28 cellular contexts compared by ENCODE assay signal in genomic region chr21:41345934-41346685, GRCh38. TPM values are rescaled to one million over a fixed set of nuclear protein-coding genes. Genes with fewer than 3 reads are reported as not detected.
DNase-seq lines count a peak whose midpoint lies in the region; ATAC-seq, FAIRE-seq and TF ChIP-seq lines count a peak whose summit lies in the region.
"Had no signal": no experiment of that assay in that cellular context is flagged by ENCODE, and none has a peak within 500 bp of the region (broad histone marks: within the 10 kb centered on the region; RNA-seq: fewer than 3 reads in every experiment).

No MANE protein-coding gene starts in this region.

- no peaks in the 10 kb centered on the region for H3K79me2 ChIP-seq in PC-3 (ENCODE audit: low read length)

- 0 out of 2 replicates have a peak overlapping the region, but pooled peaks have one; percentile 45 for H2AFZ ChIP-seq in PC-3 (ENCODE audit: low read length)

- ATAC-seq in PC-3 (peak; percentile 97), pancreas (peak; percentile 75 to 88 (median 86))
- no peak for ATAC-seq in activated CD4-positive, CD25-positive, alpha-beta regulatory T cell treated with anti-CD3 and anti-CD28 coated beads, Interleukin-2, amount 50 U/mL, for 24 hours
- ATAC-seq: HCT116 had no signal

- peaks cover 18% of the 10 kb centered on the region for H3K4me1 ChIP-seq in PC-3 (ENCODE audit: insufficient read depth, low read length)
- peaks cover 0 to 7% (median 0%) of the 10 kb centered on the region in 3 donors for H3K4me1 ChIP-seq in pancreas
- H3K4me1 ChIP-seq: Caco-2 had no signal

- no peak overlapping the region for H3K27ac Mint-ChIP-seq in activated naive CD4-positive, alpha-beta T cell treated with anti-CD3 and anti-CD28 coated beads, Interleukin-2, amount 10 ng/mL, durations not matched to agents 7 days and 5 days
- H3K27ac Mint-ChIP-seq in chondrocyte (ENCODE audit: unreplicated experiment): no peak overlapping the region
- H3K27ac Mint-ChIP-seq: CD4-positive, alpha-beta T cell; IgD-negative memory B cell had no signal

- H3K27ac ChIP-seq in PC-3 (ENCODE audit: low read length) (peak overlapping the region; percentile 38; the same call in 1 of the 2 replicates), pancreas (peak overlapping the region in 1 of 4 donors; percentile 1)
- H3K27ac ChIP-seq: SK-N-MC had no signal

- no peak overlapping the region for H3K4me3 Mint-ChIP-seq in activated naive CD4-positive, alpha-beta T cell treated with anti-CD3 and anti-CD28 coated beads, Interleukin-2, amount 10 ng/mL, durations not matched to agents 7 days and 5 days
- no peak overlapping the region for H3K4me3 Mint-ChIP-seq in chondrocyte (ENCODE audit: unreplicated experiment)
- H3K4me3 Mint-ChIP-seq: CD4-positive, alpha-beta T cell; IgD-negative memory B cell had no signal

- CTCF ChIA-PET in PC-3 (lab: Charles Lee): no interaction called here
- CTCF ChIA-PET in activated naive CD4-positive, alpha-beta T cell treated with anti-CD3 and anti-CD28 coated beads, Interleukin-2, amount 10 ng/mL, durations not matched to agents 7 days and 5 days (lab: Charles Lee): no interaction called here

- no peaks in the 10 kb centered on the region for H3K36me3 Mint-ChIP-seq in activated naive CD4-positive, alpha-beta T cell treated with anti-CD3 and anti-CD28 coated beads, Interleukin-2, amount 10 ng/mL, durations not matched to agents 7 days and 5 days
- peaks cover 3% of the 10 kb centered on the region for H3K36me3 Mint-ChIP-seq in chondrocyte (ENCODE audit: low read depth)
- H3K36me3 Mint-ChIP-seq: IgD-negative memory B cell had no signal

- TF ChIP-seq CTCF in GM13976 (IDR thresholded peaks at IDR 0.05; ENCODE audit: borderline replicate concordance, control extremely low read depth, extremely low read depth, insufficient read depth, missing control alignments) (no peak), PC-3 (conservative IDR thresholded peaks at IDR 0.05; ENCODE audit: low read depth, low read length) (no peak), bronchial epithelial cell (IDR thresholded peaks at IDR 0.05; ENCODE audit: insufficient read depth, low read length, severe bottlenecking) (no peak), pancreas (IDR thresholded peaks at IDR 0.05) (no peak), GM10266 (IDR thresholded peaks at IDR 0.05; ENCODE audit: control insufficient read depth, insufficient read depth, low read depth, missing control alignments) (no peak), chondrocyte (IDR thresholded peaks at IDR 0.05) (no peak)

- H3K27me3 ChIP-seq in PC-3 (ENCODE audit: low read length) (peaks cover 29% of the 10 kb centered on the region; the same call in 1 of the 2 replicates), bronchial epithelial cell (ENCODE audit: control insufficient read depth, insufficient read depth, low read length) (peaks cover 7% of the 10 kb centered on the region), pancreas (no peaks in the 10 kb centered on the region)

- H3K4me2 ChIP-seq in PC-3 (ENCODE audit: low read length): peak overlapping the region; percentile 84

- no TSS peak for BruUV-seq in PC-3 (replicated peaks; lab: Mats Ljungman, UMichigan)

- H3K4me1 Mint-ChIP-seq in activated naive CD4-positive, alpha-beta T cell treated with anti-CD3 and anti-CD28 coated beads, Interleukin-2, amount 10 ng/mL, durations not matched to agents 7 days and 5 days: no peaks in the 10 kb centered on the region
- H3K4me1 Mint-ChIP-seq in chondrocyte (ENCODE audit: low read depth): no peaks in the 10 kb centered on the region

- H4K20me1 ChIP-seq in PC-3 (ENCODE audit: low read length): no peaks in the 10 kb centered on the region; the same call in 1 of the 2 replicates

- H3K27me3 Mint-ChIP-seq in activated naive CD4-positive, alpha-beta T cell treated with anti-CD3 and anti-CD28 coated beads, Interleukin-2, amount 10 ng/mL, durations not matched to agents 7 days and 5 days: peaks cover 63% of the 10 kb centered on the region
- peaks cover 31% of the 10 kb centered on the region for H3K27me3 Mint-ChIP-seq in chondrocyte (ENCODE audit: low read depth)

- H3K9me3 Mint-ChIP-seq in activated naive CD4-positive, alpha-beta T cell treated with anti-CD3 and anti-CD28 coated beads, Interleukin-2, amount 10 ng/mL, durations not matched to agents 7 days and 5 days: peaks cover 7% of the 10 kb centered on the region
- H3K9me3 Mint-ChIP-seq in chondrocyte (ENCODE audit: low read depth): peaks cover 14% of the 10 kb centered on the region

- in situ Hi-C loops in GM13976 (cut with MboI; ENCODE audit: low sequenced_read_pairs, unreplicated experiment): no loop called here

- H3K4me3 ChIP-seq in PC-3 (ENCODE audit: low read length) (peak overlapping the region; percentile 48), bronchial epithelial cell (ENCODE audit: low read depth, low read length) (no peak overlapping the region), pancreas (no peak overlapping the region)
- H3K4me3 ChIP-seq: MG63, SK-N-MC had no signal

- DNase-seq in GM13976 (ENCODE audit: low spot score) (peak; percentile 2), PC-3 (peak; percentile 91), bronchial epithelial cell (ENCODE audit: low read depth) (peak; percentile 57), pancreas (peak in 3 of 6 donors; percentile 54 to 59 (median 55)), GM10266 (ENCODE audit: extremely low spot score) (no peak), chondrocyte (ENCODE audit: low spot score) (no peak)
- no peak for DNase-seq in activated naive CD4-positive, alpha-beta T cell treated with anti-CD3 and anti-CD28 coated beads, Interleukin-2, amount 10 ng/mL, durations not matched to agents 7 days and 5 days
- DNase-seq: Caco-2; CD4-positive, alpha-beta T cell; DMS 273 treated with DMSO at 0.1 percent for 48 hours; DMS79 treated with DMSO at 0.1 percent for 48 hours; GOT3; MG63; NCI-H1048; NCI-H1417 treated with DMSO at 0.1 percent for 48 hours; NCI-H187; NCI-H446 treated with DMSO at 0.1 percent for 48 hours; NCI-H526 treated with DMSO at 0.1 percent for 48 hours; OCI-M1; RPMI8226; SHP77 treated with DMSO at 0.1 percent for 48 hours had no signal

- no peak for FAIRE-seq in bronchial epithelial cell (lab: Jason Lieb, UNC)
- no peak for FAIRE-seq in pancreas (lab: Jason Lieb, UNC)
- FAIRE-seq: GM12891 had no signal

- intact Hi-C loops in PC-3 (cut with micrococcal nuclease) (loop anchor here (5.0 kb wide), 1 partner anchor 64 kb away; no protein-coding TSS in a partner anchor), pancreas (cut with DNase I) (no loop called here)

- H3K9me2 ChIP-seq in PC-3 (replicated peaks; ENCODE audit: low read length): no peaks in the 10 kb centered on the region

- no peak overlapping the region for H3K9ac ChIP-seq in PC-3 (ENCODE audit: low read length)

- H3K36me3 ChIP-seq in PC-3 (ENCODE audit: low read depth, low read length) (no peaks in the 10 kb centered on the region), bronchial epithelial cell (ENCODE audit: control insufficient read depth, insufficient read depth, low read length) (no peaks in the 10 kb centered on the region), pancreas (peaks cover 0 to 48% (median 9%) of the 10 kb centered on the region in 3 donors)
- H3K36me3 ChIP-seq: MG63 had no signal

- H3F3A ChIP-seq in PC-3 (ENCODE audit: low read length, unreplicated experiment): no peaks in the 10 kb centered on the region

- POLR2A ChIA-PET in PC-3 (lab: Charles Lee; ENCODE audit: unreplicated experiment): no interaction called here

- 45 to 49% methylated on average over 13 of the region's 13 CpGs for WGBS in pancreas, 2 donors

- 0 out of 2 replicates have a peak, but pooled peaks cover 4% of the 10 kb centered on the region for H3K9me3 ChIP-seq in PC-3 (ENCODE audit: low read length)
- no peaks in the 10 kb centered on the region for H3K9me3 ChIP-seq in pancreas

RNA-seq across cellular contexts. Expression of gene MX2, which starts 15.7 kb away (rescaled TPM):
- total RNA-seq in PC-3 (2014; rRNA removed) (0.15 and 0.46 TPM in 2 replicates), bronchial epithelial cell (0.13 and 0.26 TPM in 2 replicates), pancreas (1 to 10 TPM; 2.0 to 5.4 (median 4.5) TPM), chondrocyte (not detected in 3 replicates)
- polyA plus RNA-seq in pancreas: 1 to 10 TPM; 3.2 to 3.3 TPM
- total RNA-seq: A673 had no signal

RNA-seq across cellular contexts. Expression of gene FAM3B, which starts 29.5 kb away (rescaled TPM):
- total RNA-seq in PC-3 (2014; rRNA removed): not detected in 2 replicates
- total RNA-seq in bronchial epithelial cell: not detected in 2 replicates
- 100 to 1,000 TPM in 4 of 6 donors, 10 to 100 TPM in 2; 80.5 to 142 (median 112) TPM for total RNA-seq in pancreas
- polyA plus RNA-seq in pancreas: 100 to 1,000 TPM in 1 of 2 donors, 10 to 100 TPM in 1; 71.9 to 107 TPM
- not detected in 3 replicates for total RNA-seq in chondrocyte
- total RNA-seq: A673; CD4-positive, alpha-beta T cell had no signal
- polyA plus RNA-seq: BJ, IgD-negative memory B cell had no signal

Comparison
In these comparisons a context has a peak if more than half of its experiments do, and no peak if none do; other contexts are left out.
1. DNase-seq: peak in GM13976 (single experiment), PC-3 (single experiment) and bronchial epithelial cell (single experiment); none in activated naive CD4-positive, alpha-beta T cell treated with anti-CD3 and anti-CD28 coated beads, Interleukin-2, amount 10 ng/mL, durations not matched to agents 7 days and 5 days (single experiment), GM10266 (single experiment) and chondrocyte (single experiment).
2. ATAC-seq: peak in PC-3 (single experiment) and pancreas (4 of 4); none in activated CD4-positive, CD25-positive, alpha-beta regulatory T cell treated with anti-CD3 and anti-CD28 coated beads, Interleukin-2, amount 50 U/mL, for 24 hours (0 of 2).
3. RNA of gene FAM3B, which starts 29.5 kb away (total RNA-seq): 80.5 to 142 TPM in pancreas; not detected in PC-3, not detected in bronchial epithelial cell and not detected in chondrocyte; every median in the first group is over 10 times any median in the second.